ENCODE assay signal across 18 cellular contexts in the genomic region with DNA sequence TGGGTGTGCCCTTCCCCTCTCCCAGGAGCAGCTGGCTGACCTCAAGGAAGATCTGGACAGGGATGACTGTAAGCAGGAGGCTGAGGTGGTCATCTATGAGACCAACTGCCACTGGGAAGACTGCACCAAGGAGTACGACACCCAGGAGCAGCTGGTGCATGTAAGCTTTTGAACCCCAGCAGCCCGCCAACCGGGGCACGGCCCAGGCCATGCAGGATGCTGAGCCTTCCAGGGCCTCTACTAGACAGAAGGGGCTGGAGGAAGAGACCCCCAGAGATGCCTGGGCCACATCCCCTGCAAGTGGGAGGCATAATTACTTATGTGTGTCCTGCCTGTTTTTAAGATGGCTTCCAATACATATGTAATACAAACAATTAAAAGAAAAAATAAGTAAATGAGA.
DNase-seq lines count a peak whose midpoint lies in the region; ATAC-seq and TF ChIP-seq lines count a peak whose summit lies in the region.
"Had no signal": no experiment of that assay in that cellular context is flagged by ENCODE, and none has a peak within 500 bp of the region (broad histone marks: within the 10 kb centered on the region; RNA-seq: fewer than 3 reads in every experiment).

No MANE protein-coding gene starts in this region.

- no peak overlapping the region for H2BK120ac ChIP-seq in IMR-90 (ENCODE audit: low read depth, low read length)
- no peak overlapping the region for H2BK120ac ChIP-seq in neuronal stem cell (ENCODE audit: low read depth, low read length)

- H3K23ac ChIP-seq in IMR-90 (ENCODE audit: low read depth, low read length) (no peak overlapping the region), neuronal stem cell (ENCODE audit: low read depth, low read length, poor library complexity) (peak overlapping the region; percentile 29)

- 94 to 100% (median 97%) methylated on average over 4 of the region's 4 CpGs for WGBS in heart left ventricle, 4 donors
- WGBS in heart right ventricle, 2 donors = 98 to 99% methylated on average over 4 of the region's 4 CpGs
- WGBS in IMR-90 (ENCODE audit: extremely low coverage in 2 of 2, insufficient read length in 1 of 2), 2 experiments = 100% methylated on average over 4 of the region's 4 CpGs; no CpG with 5 or more reads in 1 of the 2 experiments
- no CpG with 5 or more reads among the region's 4 CpGs for WGBS in neuronal stem cell (ENCODE audit: extremely low coverage in 2 of 2, insufficient read length in 2 of 2, insufficient replicate concordance in 1 of 2), 2 donors
- 96 to 98% methylated on average over 4 of the region's 4 CpGs for WGBS in aorta, 2 donors

- no peak overlapping the region for H3K4me2 ChIP-seq in IMR-90 (ENCODE audit: low read depth, low read length)
- no peak overlapping the region for H3K4me2 ChIP-seq in neuronal stem cell (ENCODE audit: insufficient read depth, low read length, poor library complexity, severe bottlenecking)
- H3K4me2 ChIP-seq: BLaER1 had no signal

- POLR2A ChIA-PET in IMR-90 (lab: Charles Lee; ENCODE audit: unreplicated experiment) = no interaction called here

- H3K14ac ChIP-seq in IMR-90 (replicated peaks; ENCODE audit: low read depth, low read length) = no peak overlapping the region
- no peak overlapping the region for H3K14ac ChIP-seq in neuronal stem cell (ENCODE audit: low read length)

- no peak overlapping the region for H4K91ac ChIP-seq in IMR-90 (ENCODE audit: insufficient read depth, low read depth, low read length)
- H4K91ac ChIP-seq in neuronal stem cell (ENCODE audit: low read depth, low read length, poor library complexity) = no peak overlapping the region

- H3K4ac ChIP-seq in IMR-90 (ENCODE audit: low read depth, low read length) = no peak overlapping the region
- no peak overlapping the region for H3K4ac ChIP-seq in neuronal stem cell (ENCODE audit: low read length)

- no TSS peak for BruUV-seq in IMR-90 (replicated peaks; lab: Mats Ljungman, UMichigan)

- H3K4me1 ChIP-seq in heart left ventricle = no peaks in the 10 kb centered on the region
- H3K4me1 ChIP-seq in heart right ventricle = no peaks in the 10 kb centered on the region
- 0 out of 2 replicates have a peak, but pooled peaks cover 2% of the 10 kb centered on the region for H3K4me1 ChIP-seq in IMR-90 (ENCODE audit: control insufficient read depth, insufficient read depth, low read length)
- H3K4me1 ChIP-seq in neuronal stem cell (ENCODE audit: control insufficient read depth in 2 of 2, insufficient read depth in 1 of 2, low read depth in 1 of 2, low read length in 2 of 2) = no peaks in the 10 kb centered on the region
- H3K4me1 ChIP-seq in aorta (ENCODE audit: control insufficient read depth in 1 of 2, insufficient read depth in 2 of 2, low read length in 2 of 2) = no peaks in the 10 kb centered on the region
- no peaks in the 10 kb centered on the region for H3K4me1 ChIP-seq in upper lobe of right lung
- H3K4me1 ChIP-seq in ascending aorta = no peaks in the 10 kb centered on the region
- H3K4me1 ChIP-seq: BE2C had no signal

- H3K56ac ChIP-seq in IMR-90 (ENCODE audit: extremely low read depth, insufficient read depth, low read length) = no peak overlapping the region

- H3K9me1 ChIP-seq in IMR-90 (ENCODE audit: insufficient read depth, low read length) = peaks cover 21% of the 10 kb centered on the region

- no peaks in the 10 kb centered on the region for H3K9me3 ChIP-seq in heart left ventricle
- H3K9me3 ChIP-seq in heart right ventricle = peaks cover 0 to 3% (median 0%) of the 10 kb centered on the region in 11 donors
- H3K9me3 ChIP-seq in IMR-90 (ENCODE audit: control insufficient read depth, insufficient read depth, low read length) = no peaks in the 10 kb centered on the region
- H3K9me3 ChIP-seq in neuronal stem cell (replicated peaks in 1 of 2; ENCODE audit: control insufficient read depth in 2 of 2, insufficient read depth in 1 of 2, low read depth in 1 of 2, low read length in 2 of 2) = peaks cover 0 to 6% of the 10 kb centered on the region in 2 donors
- H3K9me3 ChIP-seq in aorta (ENCODE audit: control insufficient read depth, low read length) = no peaks in the 10 kb centered on the region
- H3K9me3 ChIP-seq in upper lobe of right lung = no peaks in the 10 kb centered on the region
- no peaks in the 10 kb centered on the region for H3K9me3 ChIP-seq in ascending aorta
- H3K9me3 ChIP-seq: BE2C, Caco-2 had no signal

- H2AK5ac ChIP-seq in IMR-90 (ENCODE audit: low read depth, low read length) (no peak overlapping the region), neuronal stem cell (ENCODE audit: low read depth, low read length) (no peak overlapping the region)

- TF ChIP-seq POLR2A in heart left ventricle (IDR thresholded peaks at IDR 0.05) (no peak), IMR-90 (IDR thresholded peaks at IDR 0.05; ENCODE audit: low read depth, low read length) (no peak)

- dilution Hi-C loops in IMR-90 (cut with HindIII; ENCODE audit: low sequenced_read_pairs, unreplicated experiment) = no loop called here

- CTCF ChIA-PET in IMR-90 (lab: Yijun Ruan, JAX) = no interaction called here

- TF ChIP-seq CTCF in heart left ventricle (IDR thresholded peaks at IDR 0.05) (no peak), heart right ventricle (IDR thresholded peaks at IDR 0.05) (no peak), IMR-90 (conservative IDR thresholded peaks at IDR 0.05; ENCODE audit: low read depth, low read length) (no peak), upper lobe of right lung (IDR thresholded peaks at IDR 0.05) (no peak), ascending aorta (IDR thresholded peaks at IDR 0.05) (no peak)

- no peak overlapping the region for H2BK20ac ChIP-seq in IMR-90 (ENCODE audit: low read depth, low read length)

- H3K27me3 ChIP-seq in heart left ventricle = no peaks in the 10 kb centered on the region
- peaks cover 0 to 4% (median 0%) of the 10 kb centered on the region in 7 donors for H3K27me3 ChIP-seq in heart right ventricle
- no peaks in the 10 kb centered on the region for H3K27me3 ChIP-seq in IMR-90 (ENCODE audit: control insufficient read depth, insufficient read depth, low read length)
- no peaks in the 10 kb centered on the region for H3K27me3 ChIP-seq in neuronal stem cell (ENCODE audit: control insufficient read depth in 3 of 3, insufficient read depth in 3 of 3, low read depth in 1 of 3, low read length in 3 of 3)
- H3K27me3 ChIP-seq in aorta (ENCODE audit: control insufficient read depth in 1 of 2, insufficient read depth in 2 of 2, low read length in 1 of 2) = no peaks in the 10 kb centered on the region
- no peaks in the 10 kb centered on the region for H3K27me3 ChIP-seq in upper lobe of right lung
- H3K27me3 ChIP-seq in ascending aorta = no peaks in the 10 kb centered on the region
- H3K27me3 ChIP-seq: BE2C, BLaER1 had no signal

- DNase-seq in heart left ventricle = peak in 3 of 5 donors; percentile 8 to 43 (median 13)
- DNase-seq in heart right ventricle = no peak
- no peak for DNase-seq in IMR-90
- DNase-seq in neuronal stem cell (ENCODE audit: low spot score) = no peak
- DNase-seq in aorta = peak; percentile 9 to 44
- DNase-seq in upper lobe of right lung = no peak
- no peak for DNase-seq in GF-D8 (lab: John Stamatoyannopoulos, UW)
- no peak for DNase-seq in ascending aorta (ENCODE audit: low spot score in 2 of 2)
- DNase-seq: 8988T; ACHN; BE2C; C1 segment of cervical spinal cord; Caco-2; Calu3; CD4-positive, alpha-beta T cell; CD8-positive, alpha-beta T cell had no signal

- H2BK12ac ChIP-seq in neuronal stem cell (ENCODE audit: low read length) = no peak overlapping the region

- H4K8ac ChIP-seq in IMR-90 (ENCODE audit: low read depth in 2 of 2, low read length in 2 of 2) = no peak overlapping the region
- H4K8ac ChIP-seq in neuronal stem cell (ENCODE audit: low read depth, low read length) = no peak overlapping the region

- no peak overlapping the region for H2BK5ac ChIP-seq in IMR-90 (ENCODE audit: low read depth, low read length, poor library complexity, severe bottlenecking)
- peak overlapping the region; percentile 9 for H2BK5ac ChIP-seq in neuronal stem cell (ENCODE audit: low read length)

- TF ChIP-seq RAD21 in IMR-90 (IDR thresholded peaks at IDR 0.05; ENCODE audit: low read length) = no peak

- no peak overlapping the region for H3K18ac ChIP-seq in IMR-90 (ENCODE audit: low read depth, low read length)
- H3K18ac ChIP-seq in neuronal stem cell (ENCODE audit: low read length) = no peak overlapping the region

- H4K5ac ChIP-seq in IMR-90 (ENCODE audit: low read depth, low read length) = no peak overlapping the region

- peaks cover 6% of the 10 kb centered on the region for H4K20me1 ChIP-seq in IMR-90 (ENCODE audit: insufficient read depth, low read length)
- H4K20me1 ChIP-seq: BLaER1 had no signal

- no peak overlapping the region for H2BK15ac ChIP-seq in IMR-90 (ENCODE audit: low read depth, low read length)
- no peak overlapping the region for H2BK15ac ChIP-seq in neuronal stem cell (ENCODE audit: low read length)

- ATAC-seq in heart left ventricle (no peak), heart right ventricle (no peak), IMR-90 (ENCODE audit: low read depth) (no peak), aorta (ENCODE audit: low FRiP score) (no peak), upper lobe of right lung (no peak)
- ATAC-seq: CD8-positive, alpha-beta T cell; GM12878 had no signal

- H3K9ac ChIP-seq in IMR-90 (ENCODE audit: low read depth, low read length) = no peak overlapping the region
- H3K9ac ChIP-seq in neuronal stem cell (ENCODE audit: low read depth, low read length, poor library complexity) = no peak overlapping the region
- H3K9ac ChIP-seq: BLaER1 had no signal

- H2AFZ ChIP-seq in IMR-90 (replicated peaks; ENCODE audit: low read length, poor library complexity) (no peak overlapping the region), neuronal stem cell (ENCODE audit: low read length) (no peak overlapping the region)

- no peak overlapping the region for H3K4me3 ChIP-seq in heart left ventricle
- no peak overlapping the region for H3K4me3 ChIP-seq in heart right ventricle
- H3K4me3 ChIP-seq in IMR-90 (ENCODE audit: insufficient read depth, low read depth, low read length) = no peak overlapping the region
- H3K4me3 ChIP-seq in neuronal stem cell (ENCODE audit: low read length in 2 of 2) = no peak overlapping the region
- H3K4me3 ChIP-seq in aorta (ENCODE audit: low read length in 2 of 2) = no peak overlapping the region
- no peak overlapping the region for H3K4me3 ChIP-seq in upper lobe of right lung
- no peak overlapping the region for H3K4me3 ChIP-seq in ascending aorta
- H3K4me3 ChIP-seq: BLaER1, GM12878 had no signal

- H2AK9ac ChIP-seq in IMR-90 (replicated peaks; ENCODE audit: low read depth, low read length, poor library complexity) = peak overlapping the region; percentile 55

- no peak overlapping the region for H3K27ac ChIP-seq in heart left ventricle
- no peak overlapping the region for H3K27ac ChIP-seq in heart right ventricle
- no peak overlapping the region for H3K27ac ChIP-seq in IMR-90 (ENCODE audit: insufficient read depth, low read length)
- no peak overlapping the region for H3K27ac ChIP-seq in neuronal stem cell (replicated peaks; ENCODE audit: low read length)
- H3K27ac ChIP-seq in aorta (ENCODE audit: low read depth in 1 of 2, low read length in 2 of 2) = no peak overlapping the region
- H3K27ac ChIP-seq in upper lobe of right lung = no peak overlapping the region
- no peak overlapping the region for H3K27ac ChIP-seq in ascending aorta
- H3K27ac ChIP-seq: BLaER1 had no signal

- H3K79me1 ChIP-seq in IMR-90 (ENCODE audit: low read depth in 1 of 2, low read length in 2 of 2) (peaks cover 16 to 35% of the 10 kb centered on the region in 2 experiments), neuronal stem cell (ENCODE audit: low read depth, low read length) (no peaks in the 10 kb centered on the region)

- intact Hi-C loops in heart left ventricle (cut with DNase I) (no loop called here), heart right ventricle (cut with DNase I) (no loop called here), IMR-90 (cut with micrococcal nuclease) (no loop called here), aorta (cut with DNase I) (no loop called here), upper lobe of right lung (cut with DNase I) (no loop called here), ascending aorta (cut with DNase I) (no loop called here)

- H3K36me3 ChIP-seq in heart left ventricle = peaks cover 0 to 41% (median 0%) of the 10 kb centered on the region in 9 donors
- H3K36me3 ChIP-seq in heart right ventricle = peaks cover 0 to 20% (median 0%) of the 10 kb centered on the region in 9 donors
- peaks cover 85% of the 10 kb centered on the region for H3K36me3 ChIP-seq in IMR-90 (ENCODE audit: control insufficient read depth, insufficient read depth, low read length)
- H3K36me3 ChIP-seq in neuronal stem cell (replicated peaks in 1 of 2; ENCODE audit: control insufficient read depth in 2 of 2, insufficient read depth in 2 of 2, low read length in 2 of 2) = peaks cover 57 to 100% of the 10 kb centered on the region in 2 donors
- H3K36me3 ChIP-seq in aorta (ENCODE audit: control insufficient read depth in 1 of 2, insufficient read depth in 2 of 2, low read length in 1 of 2) = no peaks in the 10 kb centered on the region
- H3K36me3 ChIP-seq in upper lobe of right lung = no peaks in the 10 kb centered on the region
- H3K36me3 ChIP-seq in ascending aorta = peaks cover 17 to 68% of the 10 kb centered on the region in 2 donors
- H3K36me3 ChIP-seq: BE2C, BLaER1 had no signal

- in situ Hi-C loops in IMR-90 (cut with MboI; ENCODE audit: low sequenced_read_pairs) = no loop called here

Comparison
In these comparisons a context has a peak if more than half of its experiments do, and no peak if none do; other contexts are left out.
1. DNase-seq: peak in heart left ventricle (3 of 5) and aorta (2 of 2); none in heart right ventricle (0 of 2), IMR-90 (single experiment), neuronal stem cell (single experiment), upper lobe of right lung (single experiment), GF-D8 (single experiment) and ascending aorta (0 of 2).